Comparison of ENCODE assay signal across 9 cellular contexts in genomic region chr3:160006282-160007163, GRCh38. TPM values are rescaled to one million over a fixed set of nuclear protein-coding genes. Genes with fewer than 3 reads are reported as not detected.
DNase-seq lines count a peak whose midpoint lies in the region; ATAC-seq and TF ChIP-seq lines count a peak whose summit lies in the region.
"Had no signal": no experiment of that assay in that cellular context is flagged by ENCODE, and none has a peak within 500 bp of the region (broad histone marks: within the 10 kb centered on the region; RNA-seq: fewer than 3 reads in every experiment).

No MANE protein-coding gene starts in this region.

- intact Hi-C loops in dorsolateral prefrontal cortex (cut with DNase I), result loop anchor here (5.0 to 10.0 kb wide), 5 partner anchors 199 to 1162 kb away; no protein-coding TSS in a partner anchor

- H3K27ac ChIP-seq in dorsolateral prefrontal cortex, result peak overlapping the region in 1 of 59 donors; percentile 48
- H3K27ac ChIP-seq: BLaER1 treated with 17β-estradiol and CSF1 and Interleukin-3, amounts not matched to agents 10 nM and 100 nM had no signal

- ATAC-seq in GM21526 (IDR thresholded peaks at IDR 0.05; ENCODE audit: low FRiP score, unreplicated experiment) (peak; percentile 33), GM21360 (IDR thresholded peaks at IDR 0.05; ENCODE audit: unreplicated experiment) (no peak)

- no peaks in the 10 kb centered on the region for H3K27me3 ChIP-seq in dorsolateral prefrontal cortex
- H3K27me3 ChIP-seq: BLaER1 treated with 17β-estradiol and CSF1 and Interleukin-3, amounts not matched to agents 10 nM and 100 nM had no signal

- DNase-seq in NCI-H1417 (lab: John Stamatoyannopoulos, UW) (peak; percentile 32 to 82 (median 53)), NCI-H1417 treated with DMSO at 0.1 percent for 48 hours (lab: John Stamatoyannopoulos, UW) (no peak), LNCaP clone FGC (ENCODE audit: low read depth) (peak; percentile 69), RPMI7951 (ENCODE audit: low read depth) (peak; percentile 73), dorsolateral prefrontal cortex (peak in 8 of 10 donors; percentile 32 to 74 (median 59)), medulla oblongata (ENCODE audit: extremely low spot score) (peak; percentile 88)

- H3K4me3 ChIP-seq in LNCaP clone FGC (ENCODE audit: low read depth, low read length), result no peak overlapping the region
- H3K4me3 ChIP-seq in dorsolateral prefrontal cortex, result no peak overlapping the region
- H3K4me3 ChIP-seq: BLaER1 treated with 17β-estradiol and CSF1 and Interleukin-3, amounts not matched to agents 10 nM and 100 nM had no signal

- TF ChIP-seq CTCF in LNCaP clone FGC (IDR thresholded peaks at IDR 0.05; ENCODE audit: control insufficient read depth, extremely low read depth, insufficient read depth) (peak; percentile 91), dorsolateral prefrontal cortex (IDR thresholded peaks at IDR 0.05 in 54 of 56, conservative IDR thresholded peaks at IDR 0.05 in 2 of 56; ENCODE audit: low read depth in 1 of 56, partially characterized antibody in 56 of 56) (peak; percentile 53 to 97 (median 85))

RNA-seq across cellular contexts. Expression of gene IL12A, which starts 17.9 kb away (rescaled TPM):
- total RNA-seq in RPMI7951 (2014; rRNA removed; shearing (Covaris generic)), result 0.49 and 0.72 TPM in 2 replicates
- total RNA-seq in dorsolateral prefrontal cortex, result 1 to 10 TPM in 87 of 120 experiments, under 1 TPM in 28, not detected in 5; 0.38 to 6.5 (median 1.4) TPM
